ENCODE assay signal across 27 cellular contexts in the genomic region with DNA sequence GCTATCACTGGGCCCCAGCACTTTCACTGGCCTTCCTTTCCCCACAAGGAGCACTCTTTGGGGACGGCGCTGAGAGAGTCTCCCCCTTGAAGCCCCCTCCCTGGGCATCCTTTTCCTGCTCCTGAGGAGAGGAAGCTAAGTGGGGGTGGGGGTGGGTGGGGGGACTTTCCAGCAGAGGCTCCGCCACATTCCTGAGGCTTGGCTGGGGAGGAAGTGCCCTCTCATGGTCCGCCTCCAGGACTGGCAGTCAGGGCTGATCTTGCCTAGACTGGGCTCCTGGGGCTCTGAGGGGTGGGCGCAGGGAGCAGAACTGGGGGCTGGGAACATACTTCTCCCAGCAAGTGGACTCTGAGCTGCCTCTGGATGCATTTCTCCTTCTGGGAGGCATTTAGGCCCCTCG.
DNase-seq lines count a peak whose midpoint lies in the region; ATAC-seq and TF ChIP-seq lines count a peak whose summit lies in the region.
"Had no signal": no experiment of that assay in that cellular context is flagged by ENCODE, and none has a peak within 500 bp of the region (broad histone marks: within the 10 kb centered on the region; RNA-seq: fewer than 3 reads in every experiment).

No MANE protein-coding gene starts in this region.

- TF ChIP-seq CTCF in thoracic aorta (IDR thresholded peaks at IDR 0.05): no peak

- H3K4me3 ChIP-seq in H7 (ENCODE audit: insufficient read depth, low read depth, low read length) (no peak overlapping the region), esophagus (ENCODE audit: low read depth in 1 of 2, low read length in 2 of 2) (no peak overlapping the region), muscle layer of colon (ENCODE audit: low read depth in 1 of 2, low read length in 2 of 2) (no peak overlapping the region), thoracic aorta (no peak overlapping the region)
- H3K4me3 ChIP-seq: left ventricle myocardium inferior, psoas muscle, SJCRH30, suprapubic skin had no signal

- ATAC-seq in thoracic aorta (ENCODE audit: insufficient number of reproducible peaks, low FRiP score, low read depth) (no peak), HG03039 (IDR thresholded peaks at IDR 0.05; ENCODE audit: unreplicated experiment) (no peak)
- ATAC-seq: activated CD8-positive, alpha-beta T cell treated with anti-CD3 and anti-CD28 coated beads, Interleukin-2, amount 10 ng/mL, durations not matched to agents 7 days and 5 days; natural killer cell; psoas muscle; stimulated activated naive B cell treated with anti-CD40 and anti-IgM and Interleukin-4, amounts not matched to agents 10 μg/mL and 1 μg/mL and 100 μg/mL, for 72 hours had no signal

- H3K27ac ChIP-seq in esophagus (ENCODE audit: low read depth in 2 of 2, low read length in 1 of 2): peak overlapping the region; percentile 26 to 65
- peak overlapping the region; percentile 61 for H3K27ac ChIP-seq in muscle layer of colon (ENCODE audit: low read depth, low read length)
- peak overlapping the region; percentile 87 to 94 for H3K27ac ChIP-seq in thoracic aorta
- H3K27ac ChIP-seq: left ventricle myocardium inferior, psoas muscle, SJCRH30, suprapubic skin, VCaP had no signal

- H3K36me3 ChIP-seq in H7 (replicated peaks; ENCODE audit: control insufficient read depth, insufficient read depth, low read length) (no peaks in the 10 kb centered on the region; the same call in 1 of the 2 replicates), esophagus (ENCODE audit: control insufficient read depth in 2 of 2, insufficient read depth in 2 of 2, low read length in 1 of 2) (peaks cover 0 to 2% of the 10 kb centered on the region in 2 donors), muscle layer of colon (ENCODE audit: insufficient read depth, low read length) (peaks cover 85% of the 10 kb centered on the region), thoracic aorta (peaks cover 43% of the 10 kb centered on the region)
- H3K36me3 ChIP-seq: left ventricle myocardium inferior, SJCRH30 had no signal

- DNase-seq in H7 (peak; percentile 67), thoracic aorta (ENCODE audit: low spot score) (no peak), NOMO-1 treated with dmso at 0.1 percent for 144 hours (lab: John Stamatoyannopoulos, UW; ENCODE audit: unreplicated experiment) (no peak), CD1c-positive myeloid dendritic cell (ENCODE audit: extremely low spot score) (no peak), NCI-H187 treated with DMSO at 0.1 percent for 48 hours (lab: John Stamatoyannopoulos, UW) (no peak)
- DNase-seq: activated CD4-positive, alpha-beta T cell treated with anti-CD3 and anti-CD28 coated beads for 4 hours; activated CD8-positive, alpha-beta T cell treated with anti-CD3 and anti-CD28 coated beads, Interleukin-2, amount 10 ng/mL, durations not matched to agents 7 days and 5 days; amniotic stem cell; DMS153; effector CD4-positive, alpha-beta T cell; glutamatergic neuron; left ventricle myocardium inferior; natural killer cell; NCI-H146; NCI-H2107; NCI-H345; NCI-H774; occipital lobe; psoas muscle; SJCRH30; stimulated activated naive B cell treated with anti-CD40 and anti-IgM and Interleukin-4, amounts not matched to agents 10 μg/mL and 1 μg/mL and 100 μg/mL, for 72 hours; T-helper 9 cell had no signal

- no peaks in the 10 kb centered on the region for H3K9me3 ChIP-seq in esophagus (ENCODE audit: control insufficient read depth in 2 of 2, insufficient read depth in 1 of 2, low read depth in 1 of 2, low read length in 1 of 2)
- H3K9me3 ChIP-seq in muscle layer of colon (ENCODE audit: low read length): no peaks in the 10 kb centered on the region
- H3K9me3 ChIP-seq in thoracic aorta: no peaks in the 10 kb centered on the region
- H3K9me3 ChIP-seq: left ventricle myocardium inferior, psoas muscle, SJCRH30, suprapubic skin had no signal

- no peaks in the 10 kb centered on the region; the same call in 1 of the 2 replicates for H3K27me3 ChIP-seq in H7 (ENCODE audit: control insufficient read depth, insufficient read depth, low read length)
- H3K27me3 ChIP-seq in esophagus (ENCODE audit: control insufficient read depth in 1 of 2, insufficient read depth in 2 of 2, low read length in 2 of 2): no peaks in the 10 kb centered on the region
- no peaks in the 10 kb centered on the region for H3K27me3 ChIP-seq in muscle layer of colon (ENCODE audit: control insufficient read depth in 1 of 2, insufficient read depth in 2 of 2, low read length in 2 of 2)
- H3K27me3 ChIP-seq in thoracic aorta (replicated peaks; ENCODE audit: insufficient read depth): no peaks in the 10 kb centered on the region
- H3K27me3 ChIP-seq: SJCRH30, suprapubic skin had no signal

- H3K9ac ChIP-seq in muscle layer of colon (ENCODE audit: low read length): peak overlapping the region; percentile 49

- WGBS in esophagus, 2 donors: 78 to 79% methylated on average over 6 of the region's 6 CpGs

- H3K4me1 ChIP-seq in esophagus (ENCODE audit: control insufficient read depth in 2 of 2, insufficient read depth in 2 of 2, low read length in 1 of 2) (peaks cover 0 to 3% of the 10 kb centered on the region in 2 donors), muscle layer of colon (ENCODE audit: insufficient read depth, low read length) (peaks cover 93% of the 10 kb centered on the region), thoracic aorta (ENCODE audit: control insufficient read depth in 1 of 2, low read depth in 2 of 2) (peaks cover 28 to 97% of the 10 kb centered on the region in 2 donors)
- H3K4me1 ChIP-seq: psoas muscle had no signal
